7 cellular contexts compared by ENCODE assay signal in genomic region chr15:67542192-67542461, GRCh38. TPM values are rescaled to one million over a fixed set of nuclear protein-coding genes. Genes with fewer than 3 reads are reported as not detected.
DNase-seq lines count a peak whose midpoint lies in the region; ATAC-seq lines count a peak whose summit lies in the region.

No MANE protein-coding gene starts in this region.

- H3K27ac Mint-ChIP-seq in dendritic cell treated with granulocyte-macrophage colony-stimulating factor and Interleukin-4, amounts not matched to agents 40 ng/mL and 50 ng/mL, for 4 days, result peak overlapping the region; percentile 93
- peak overlapping the region; percentile 98 to 99 (median 98) for H3K27ac Mint-ChIP-seq in naive thymus-derived CD8-positive, alpha-beta T cell

- peak overlapping the region; percentile 93 for H3K4me3 Mint-ChIP-seq in dendritic cell treated with granulocyte-macrophage colony-stimulating factor and Interleukin-4, amounts not matched to agents 40 ng/mL and 50 ng/mL, for 4 days
- H3K4me3 Mint-ChIP-seq in naive thymus-derived CD8-positive, alpha-beta T cell, result peak overlapping the region; percentile 91 to 98 (median 96)

- no peaks in the 10 kb centered on the region for H3K9me3 Mint-ChIP-seq in dendritic cell treated with granulocyte-macrophage colony-stimulating factor and Interleukin-4, amounts not matched to agents 40 ng/mL and 50 ng/mL, for 4 days
- H3K9me3 Mint-ChIP-seq in naive thymus-derived CD8-positive, alpha-beta T cell, result no peaks in the 10 kb centered on the region

- ATAC-seq in GM18907 (IDR thresholded peaks at IDR 0.05; ENCODE audit: unreplicated experiment), result peak; percentile 18
- ATAC-seq in naive thymus-derived CD8-positive, alpha-beta T cell, result no peak
- ATAC-seq in activated CD4-positive, CD25-positive, alpha-beta regulatory T cell treated with anti-CD3 and anti-CD28 coated beads, Interleukin-2, amount 50 U/mL, for 24 hours, result no peak
- ATAC-seq in GM21423 (IDR thresholded peaks at IDR 0.05; ENCODE audit: unreplicated experiment), result no peak

- H3K27me3 Mint-ChIP-seq in dendritic cell treated with granulocyte-macrophage colony-stimulating factor and Interleukin-4, amounts not matched to agents 40 ng/mL and 50 ng/mL, for 4 days, result peaks cover 2% of the 10 kb centered on the region
- H3K27me3 Mint-ChIP-seq in naive thymus-derived CD8-positive, alpha-beta T cell, result no peaks in the 10 kb centered on the region

- intact Hi-C loops in dendritic cell treated with granulocyte-macrophage colony-stimulating factor and Interleukin-4, amounts not matched to agents 40 ng/mL and 50 ng/mL, for 4 days (cut with micrococcal nuclease), result loop anchor here (2.0 to 5.0 kb wide), 3 partner anchors 21 to 85 kb away; partner anchors contain the start of gene C15orf61

- H3K36me3 Mint-ChIP-seq in dendritic cell treated with granulocyte-macrophage colony-stimulating factor and Interleukin-4, amounts not matched to agents 40 ng/mL and 50 ng/mL, for 4 days (ENCODE audit: low read depth), result peaks cover 35% of the 10 kb centered on the region
- H3K36me3 Mint-ChIP-seq in naive thymus-derived CD8-positive, alpha-beta T cell, result peaks cover 0 to 6% (median 6%) of the 10 kb centered on the region in 3 donors

- DNase-seq in NCI-H82 treated with DMSO at 0.1 percent for 48 hours (lab: John Stamatoyannopoulos, UW; ENCODE audit: unreplicated experiment) (peak; percentile 47), NCI-H1105 (lab: John Stamatoyannopoulos, UW) (no peak)
- DNase-seq in naive thymus-derived CD8-positive, alpha-beta T cell, result peak in 1 of 10 donors; percentile 2

- POLR2A ChIA-PET in naive thymus-derived CD8-positive, alpha-beta T cell (lab: Charles Lee), result interaction anchor here (0.6 to 1.9 kb wide), 18 partner anchors 9 to 841 kb away, joined by 3 to 71 read pairs (median 5); partner anchors contain the start of genes C15orf61, CLN6, FEM1B and PIAS1

- peaks cover 25% of the 10 kb centered on the region for H3K4me1 Mint-ChIP-seq in dendritic cell treated with granulocyte-macrophage colony-stimulating factor and Interleukin-4, amounts not matched to agents 40 ng/mL and 50 ng/mL, for 4 days (ENCODE audit: low read depth)
- H3K4me1 Mint-ChIP-seq in naive thymus-derived CD8-positive, alpha-beta T cell, result peaks cover 19 to 67% (median 50%) of the 10 kb centered on the region in 4 donors

RNA-seq across cellular contexts. Expression of gene MAP2K5, which starts 0.4 kb away (rescaled TPM):
- 10 to 100 TPM; 33.1 to 37.6 TPM for total RNA-seq in naive thymus-derived CD8-positive, alpha-beta T cell
- polyA plus RNA-seq in naive thymus-derived CD8-positive, alpha-beta T cell, result 10 to 100 TPM; 17.8 to 22.5 (median 21.2) TPM

RNA-seq across cellular contexts. Expression of gene C15orf61, which starts 21.2 kb away (rescaled TPM):
- 10 to 100 TPM; 11.5 to 11.9 TPM for total RNA-seq in naive thymus-derived CD8-positive, alpha-beta T cell
- 1 to 10 TPM; 6.1 to 8.3 (median 6.4) TPM for polyA plus RNA-seq in naive thymus-derived CD8-positive, alpha-beta T cell
